ENCODE assay signal across 8 cellular contexts in genomic region chr5:140302786-140303639, GRCh38. TPM values are rescaled to one million over a fixed set of nuclear protein-coding genes. Genes with fewer than 3 reads are reported as not detected.
DNase-seq lines count a peak whose midpoint lies in the region; ATAC-seq and TF ChIP-seq lines count a peak whose summit lies in the region.

Gene PFDN1 (minus strand): TSS chr5:140303101. CDS start chr5:140303073, 28 bp downstream.

- H3K9me3 ChIP-seq in esophagus (ENCODE audit: control insufficient read depth in 2 of 2, insufficient read depth in 1 of 2, low read depth in 1 of 2, low read length in 1 of 2), result no peaks in the 10 kb centered on the region
- H3K9me3 ChIP-seq in mucosa of stomach (ENCODE audit: control insufficient read depth, low read length), result no peaks in the 10 kb centered on the region

- H3K27me3 ChIP-seq in esophagus (ENCODE audit: control insufficient read depth in 1 of 2, insufficient read depth in 2 of 2, low read length in 2 of 2) (no peaks in the 10 kb centered on the region), mucosa of stomach (ENCODE audit: control insufficient read depth, insufficient read depth, low read length) (no peaks in the 10 kb centered on the region)

- H3K27me3 Mint-ChIP-seq in activated T-cell treated with anti-CD3 and anti-CD28 coated beads, Interleukin-2, amount 50 U/mL, for 24 hours, result no peaks in the 10 kb centered on the region

- H3K27ac Mint-ChIP-seq in activated T-cell treated with anti-CD3 and anti-CD28 coated beads, Interleukin-2, amount 50 U/mL, for 24 hours, result peak within 1 kb of the TSS; percentile 97

- peak within 1 kb of the TSS; percentile 98 for H3K9ac ChIP-seq in mucosa of stomach (ENCODE audit: low read length)

- peak within 1 kb of the TSS; percentile 71 to 97 for H3K4me3 ChIP-seq in esophagus (ENCODE audit: low read depth in 1 of 2, low read length in 2 of 2)
- peak within 1 kb of the TSS; percentile 96 for H3K4me3 ChIP-seq in mucosa of stomach (ENCODE audit: low read length)

- no peaks in the 10 kb centered on the region for H3K9me3 Mint-ChIP-seq in activated T-cell treated with anti-CD3 and anti-CD28 coated beads, Interleukin-2, amount 50 U/mL, for 24 hours

- 1 to 2% methylated on average over 30 of the region's 30 CpGs for WGBS in esophagus, 2 donors

- ATAC-seq in GM21576 (IDR thresholded peaks at IDR 0.05; ENCODE audit: unreplicated experiment), result peak; percentile 91

- in situ Hi-C loops in KBM-7 (cut with MboI; ENCODE audit: low pct_unique_long_range_greater_than_20kb, low sequenced_read_pairs), result no loop called here

- H3K4me1 Mint-ChIP-seq in activated T-cell treated with anti-CD3 and anti-CD28 coated beads, Interleukin-2, amount 50 U/mL, for 24 hours (ENCODE audit: low read depth), result peaks cover 35% of the 10 kb centered on the region

- H3K4me1 ChIP-seq in esophagus (ENCODE audit: control insufficient read depth in 2 of 2, insufficient read depth in 2 of 2, low read length in 1 of 2) (no peaks in the 10 kb centered on the region), mucosa of stomach (ENCODE audit: control insufficient read depth, insufficient read depth, low read length) (peaks cover 8% of the 10 kb centered on the region)

- H3K4me3 Mint-ChIP-seq in activated T-cell treated with anti-CD3 and anti-CD28 coated beads, Interleukin-2, amount 50 U/mL, for 24 hours, result peak within 1 kb of the TSS; percentile 97

- H3K36me3 ChIP-seq in esophagus (ENCODE audit: control insufficient read depth in 2 of 2, insufficient read depth in 2 of 2, low read length in 1 of 2) (no peaks in the 10 kb centered on the region), mucosa of stomach (ENCODE audit: control insufficient read depth, insufficient read depth, low read length) (no peaks in the 10 kb centered on the region)

- peak within 1 kb of the TSS; percentile 84 to 95 for H3K27ac ChIP-seq in esophagus (ENCODE audit: low read depth in 2 of 2, low read length in 1 of 2)

- DNase-seq in DMS114 treated with DMSO at 0.1 percent for 48 hours (lab: John Stamatoyannopoulos, UW; ENCODE audit: unreplicated experiment) (peak; percentile 94), KBM-7 (peak; percentile 94)
- peak; percentile 89 for DNase-seq in activated T-cell treated with anti-CD3 and anti-CD28 coated beads, Interleukin-2, amount 50 U/mL, for 24 hours
- DNase-seq in stimulated activated CD8-positive, alpha-beta memory T cell treated with anti-CD3 and anti-CD28 coated beads, Interleukin-7, amount 100 ng/mL, for 1 hour (ENCODE audit: low read depth in 2 of 2), result peak; percentile 73 to 79

- peaks cover 33% of the 10 kb centered on the region for H3K36me3 Mint-ChIP-seq in activated T-cell treated with anti-CD3 and anti-CD28 coated beads, Interleukin-2, amount 50 U/mL, for 24 hours (ENCODE audit: low read depth)

TF ChIP-seq in PFSK-1, 5 proteins besides CTCF, POLR2A, EP300 and RAD21:
- no peak for TF ChIP-seq REST (IDR thresholded peaks at IDR 0.05; ENCODE audit: insufficient read depth in 1 of 2, low read depth in 2 of 2, low read length in 2 of 2)
- TF ChIP-seq TAF1 (IDR thresholded peaks at IDR 0.05; ENCODE audit: borderline replicate concordance, insufficient read depth, low read length), result peak; percentile 85; the same call in 1 of the 2 replicates
- peak; percentile 99 for TF ChIP-seq POLR2AphosphoS5 (IDR thresholded peaks at IDR 0.05; ENCODE audit: low read depth, low read length)
- no peak for TF ChIP-seq FOXP2 (optimal IDR thresholded peaks at IDR 0.05; ENCODE audit: borderline replicate concordance, extremely low read depth, extremely low read length, insufficient read depth)
- TF ChIP-seq SIN3A (IDR thresholded peaks at IDR 0.05; ENCODE audit: borderline replicate concordance, insufficient read depth, low read length), result 0 out of 2 replicates have a peak, but pooled peaks have one; percentile 24
TF ChIP-seq in PFSK-1: peak in this region for 3.

RNA-seq across cellular contexts. Expression of gene PFDN1, which starts in this region (rescaled TPM):
- polyA plus RNA-seq in PFSK-1 (2012; ENCODE audit: insufficient read length, low read depth), result 43.9 TPM
- 10 to 100 TPM; 65.4 to 67.6 TPM for polyA plus RNA-seq in esophagus

Comparison
In these comparisons a context has a peak if more than half of its experiments do, and no peak if none do; other contexts are left out.
1. Peak in every context shown above with its lines: DNase-seq, ATAC-seq, H3K4me3 ChIP-seq and H3K27ac ChIP-seq.